Comparison of ENCODE assay signal across 22 cellular contexts in the genomic region with DNA sequence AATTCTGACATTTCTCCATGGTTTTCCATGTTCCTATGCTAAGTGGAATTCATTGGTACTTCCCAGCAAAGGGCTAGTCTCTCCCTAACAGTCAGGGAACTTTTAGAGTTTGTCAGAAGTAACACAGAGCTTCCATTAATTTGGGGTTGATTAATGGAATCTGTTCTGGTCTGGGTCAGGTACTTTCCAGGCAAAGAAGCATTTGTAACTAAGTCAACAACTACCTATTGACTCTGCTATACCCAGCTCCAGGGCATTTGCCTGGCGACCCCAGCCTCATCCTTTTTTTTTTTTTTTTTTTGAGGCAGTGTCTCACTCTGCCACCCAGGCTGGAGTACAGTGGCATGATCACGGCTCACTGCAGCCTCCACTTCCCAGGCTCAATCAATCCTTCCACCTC. TPM values are rescaled to one million over a fixed set of nuclear protein-coding genes. Genes with fewer than 3 reads are reported as not detected.
DNase-seq lines count a peak whose midpoint lies in the region; ATAC-seq and TF ChIP-seq lines count a peak whose summit lies in the region.
"Had no signal": no experiment of that assay in that cellular context is flagged by ENCODE, and none has a peak within 500 bp of the region (broad histone marks: within the 10 kb centered on the region; RNA-seq: fewer than 3 reads in every experiment).

No MANE protein-coding gene starts in this region.

- POLR2A ChIA-PET in RWPE1 (lab: Yijun Ruan, JAX; ENCODE audit: low non-redundant PET), result no interaction called here

- H4K8ac ChIP-seq in trophoblast cell (ENCODE audit: low read depth, low read length), result no peak overlapping the region

- H3K4me3 Mint-ChIP-seq in activated T-helper 17 cell treated with anti-CD3 and anti-CD28 coated beads, Interleukin-2, amount 50 U/mL, for 72 hours, result no peak overlapping the region
- H3K4me3 Mint-ChIP-seq: activated naive CD4-positive, alpha-beta T cell treated with anti-CD3 and anti-CD28 coated beads, Interleukin-2, amount 50 U/mL, for 24 hours; brain; dendritic cell treated with granulocyte-macrophage colony-stimulating factor and Interleukin-4, amounts not matched to agents 40 ng/mL and 50 ng/mL, for 4 days; immature natural killer cell; naive thymus-derived CD8-positive, alpha-beta T cell had no signal

- no peaks in the 10 kb centered on the region for H4K20me1 ChIP-seq in hepatocyte (ENCODE audit: insufficient read depth, poor library complexity, severe bottlenecking)

- H3K9me3 Mint-ChIP-seq in activated T-helper 17 cell treated with anti-CD3 and anti-CD28 coated beads, Interleukin-2, amount 50 U/mL, for 72 hours, result no peaks in the 10 kb centered on the region
- H3K9me3 Mint-ChIP-seq: activated naive CD4-positive, alpha-beta T cell treated with anti-CD3 and anti-CD28 coated beads, Interleukin-2, amount 50 U/mL, for 24 hours; brain; dendritic cell treated with granulocyte-macrophage colony-stimulating factor and Interleukin-4, amounts not matched to agents 40 ng/mL and 50 ng/mL, for 4 days; naive thymus-derived CD8-positive, alpha-beta T cell had no signal

- H2AFZ ChIP-seq in hepatocyte (peak overlapping the region; percentile 25), trophoblast cell (ENCODE audit: insufficient read depth, low read length, poor library complexity) (peak overlapping the region; percentile 2)

- CTCF ChIA-PET in RWPE1 (lab: Yijun Ruan, JAX), result no interaction called here

- H3K79me1 ChIP-seq in trophoblast cell (ENCODE audit: low read length), result peaks cover 4% of the 10 kb centered on the region

- no peaks in the 10 kb centered on the region for H3K79me2 ChIP-seq in hepatocyte
- H3K79me2 ChIP-seq in trophoblast cell (ENCODE audit: control insufficient read depth, insufficient read depth, low read length, poor library complexity), result no peaks in the 10 kb centered on the region

- ATAC-seq in activated T-helper 17 cell treated with anti-CD3 and anti-CD28 coated beads, Interleukin-2, amount 50 U/mL, for 72 hours (replicated peaks), result no peak
- ATAC-seq: naive thymus-derived CD8-positive, alpha-beta T cell had no signal

- no peak overlapping the region for H3K23ac ChIP-seq in trophoblast cell (ENCODE audit: low read length)

- no peak overlapping the region for H2BK5ac ChIP-seq in trophoblast cell (ENCODE audit: low read depth, low read length, poor library complexity)

- no peak overlapping the region for H3K4me2 ChIP-seq in hepatocyte
- H3K4me2 ChIP-seq in trophoblast cell (ENCODE audit: low read length), result no peak overlapping the region

- H4K12ac ChIP-seq in trophoblast cell (ENCODE audit: low read depth, low read length), result no peak overlapping the region

- no peak overlapping the region for H3K14ac ChIP-seq in trophoblast cell (ENCODE audit: low read length)

- H3K27ac ChIP-seq in WERI-Rb-1 (peak overlapping the region; percentile 84), hepatocyte (peak overlapping the region; percentile 72), trophoblast cell (ENCODE audit: low read depth, low read length) (no peak overlapping the region), RWPE1 (no peak overlapping the region)
- H3K27ac ChIP-seq: esophagus muscularis mucosa, lower lobe of right lung had no signal

- H3K27me3 ChIP-seq in WERI-Rb-1 (ENCODE audit: insufficient read depth, low read depth, severe bottlenecking) (no peaks in the 10 kb centered on the region), hepatocyte (no peaks in the 10 kb centered on the region), trophoblast cell (ENCODE audit: insufficient read depth, low read length) (no peaks in the 10 kb centered on the region)
- H3K27me3 ChIP-seq: esophagus muscularis mucosa had no signal

- TF ChIP-seq CTCF in WERI-Rb-1 (IDR thresholded peaks at IDR 0.05; ENCODE audit: low read depth, low read length) (no peak), hepatocyte (IDR thresholded peaks at IDR 0.05; ENCODE audit: poor library complexity) (no peak), RWPE1 (conservative IDR thresholded peaks at IDR 0.05; ENCODE audit: low read depth) (no peak)

- H3K9me3 ChIP-seq in WERI-Rb-1 (ENCODE audit: severe bottlenecking), result no peaks in the 10 kb centered on the region
- no peaks in the 10 kb centered on the region for H3K9me3 ChIP-seq in hepatocyte (ENCODE audit: low read depth)
- no peaks in the 10 kb centered on the region for H3K9me3 ChIP-seq in trophoblast cell (ENCODE audit: insufficient read depth, low read depth, low read length)
- H3K9me3 ChIP-seq: esophagus muscularis mucosa, lower lobe of right lung had no signal

- DNase-seq in Caki2 (ENCODE audit: low read depth) (peak; percentile 3), WERI-Rb-1 (no peak), hepatocyte (ENCODE audit: low spot score) (no peak), trophoblast cell (no peak), OCI-M1 (lab: John Stamatoyannopoulos, UW) (no peak), RWPE1 (ENCODE audit: low spot score) (no peak), NCI-H1436 (lab: John Stamatoyannopoulos, UW) (no peak)
- DNase-seq: activated CD4-positive, alpha-beta T cell treated with anti-CD3 and anti-CD28 coated beads, Interleukin-2, amount 50 U/mL, for 4 hours; activated T-cell treated with anti-CD3 and anti-CD28 coated beads for 4 hours; AML-193; immature natural killer cell; KG1; lower lobe of right lung; naive thymus-derived CD8-positive, alpha-beta T cell; NCI-H2081 treated with DMSO at 0.1 percent for 48 hours; NCI-H526 treated with DMSO at 0.1 percent for 48 hours; stimulated activated CD4-positive, alpha-beta T cell treated with anti-CD3 and anti-CD28 coated beads, Interleukin-2, amount 100 ng/mL, for 24 hours had no signal

- peaks cover 6% of the 10 kb centered on the region for H3K4me1 Mint-ChIP-seq in activated T-helper 17 cell treated with anti-CD3 and anti-CD28 coated beads, Interleukin-2, amount 50 U/mL, for 72 hours
- H3K4me1 Mint-ChIP-seq: activated naive CD4-positive, alpha-beta T cell treated with anti-CD3 and anti-CD28 coated beads, Interleukin-2, amount 50 U/mL, for 24 hours; immature natural killer cell; naive thymus-derived CD8-positive, alpha-beta T cell had no signal

- H3K4ac ChIP-seq in trophoblast cell (ENCODE audit: low read depth, low read length), result no peak overlapping the region

- no peak overlapping the region for H2BK12ac ChIP-seq in trophoblast cell (ENCODE audit: low read length)

- no peak overlapping the region for H2BK120ac ChIP-seq in trophoblast cell (ENCODE audit: insufficient read depth, low read length, poor library complexity)

- H3K36me3 ChIP-seq in WERI-Rb-1 (no peaks in the 10 kb centered on the region), hepatocyte (replicated peaks; ENCODE audit: insufficient read depth, low read depth) (no peaks in the 10 kb centered on the region), trophoblast cell (ENCODE audit: control insufficient read depth in 1 of 2, insufficient read depth in 2 of 2, low read length in 2 of 2) (no peaks in the 10 kb centered on the region)
- H3K36me3 ChIP-seq: esophagus muscularis mucosa, lower lobe of right lung had no signal

- H3K4me3 ChIP-seq in WERI-Rb-1 (ENCODE audit: low read depth, low read length), result no peak overlapping the region
- no peak overlapping the region for H3K4me3 ChIP-seq in hepatocyte
- no peak overlapping the region for H3K4me3 ChIP-seq in trophoblast cell (ENCODE audit: low read depth, low read length)
- H3K4me3 ChIP-seq: esophagus muscularis mucosa, lower lobe of right lung had no signal

- no peak overlapping the region for H4K91ac ChIP-seq in trophoblast cell (ENCODE audit: low read depth, low read length)

- H3K18ac ChIP-seq in trophoblast cell (ENCODE audit: low read length), result no peak overlapping the region

- in situ Hi-C loops in Caki2 (cut with HindIII; ENCODE audit: low pct_unique_long_range_greater_than_20kb, low sequenced_read_pairs), result no loop called here

- no peaks in the 10 kb centered on the region for H3K27me3 Mint-ChIP-seq in activated T-helper 17 cell treated with anti-CD3 and anti-CD28 coated beads, Interleukin-2, amount 50 U/mL, for 72 hours
- H3K27me3 Mint-ChIP-seq: activated naive CD4-positive, alpha-beta T cell treated with anti-CD3 and anti-CD28 coated beads, Interleukin-2, amount 50 U/mL, for 24 hours; naive thymus-derived CD8-positive, alpha-beta T cell had no signal

- H3K4me1 ChIP-seq in hepatocyte (ENCODE audit: insufficient read depth) (peaks cover 7% of the 10 kb centered on the region), trophoblast cell (ENCODE audit: control insufficient read depth in 1 of 2, insufficient read depth in 2 of 2, low read length in 2 of 2) (peaks cover 12 to 16% of the 10 kb centered on the region in 2 experiments)
- H3K4me1 ChIP-seq: lower lobe of right lung had no signal

- no peak overlapping the region for H3K9ac ChIP-seq in trophoblast cell (ENCODE audit: low read length)

- H3K36me3 Mint-ChIP-seq in activated T-helper 17 cell treated with anti-CD3 and anti-CD28 coated beads, Interleukin-2, amount 50 U/mL, for 72 hours (ENCODE audit: low read depth), result no peaks in the 10 kb centered on the region
- H3K36me3 Mint-ChIP-seq: activated naive CD4-positive, alpha-beta T cell treated with anti-CD3 and anti-CD28 coated beads, Interleukin-2, amount 50 U/mL, for 24 hours; brain; naive thymus-derived CD8-positive, alpha-beta T cell had no signal

- H3K27ac Mint-ChIP-seq in activated T-helper 17 cell treated with anti-CD3 and anti-CD28 coated beads, Interleukin-2, amount 50 U/mL, for 72 hours, result no peak overlapping the region
- H3K27ac Mint-ChIP-seq: activated naive CD4-positive, alpha-beta T cell treated with anti-CD3 and anti-CD28 coated beads, Interleukin-2, amount 50 U/mL, for 24 hours; immature natural killer cell; naive thymus-derived CD8-positive, alpha-beta T cell had no signal

- no peaks in the 10 kb centered on the region for H3K9me2 ChIP-seq in hepatocyte (replicated peaks; ENCODE audit: insufficient read depth)

- H2AK5ac ChIP-seq in trophoblast cell (ENCODE audit: low read length), result no peak overlapping the region

- WGBS in hepatocyte (ENCODE audit: low lambda C conversion rate, missing lambda C conversion rate), result 91% methylated on average over 2 of the region's 2 CpGs
- WGBS in trophoblast cell (ENCODE audit: extremely low coverage, insufficient coverage, insufficient read length), result no CpG with 5 or more reads among the region's 2 CpGs

RNA-seq across cellular contexts. Expression of gene ELAPOR1, which starts 37.7 kb away (rescaled TPM):
- total RNA-seq in Caki2 (2014; rRNA removed; shearing (Covaris generic); ENCODE audit: low replicate concordance), result 0.88 and 1.7 TPM in 2 replicates
- total RNA-seq in hepatocyte, result 2.5 and 3.0 TPM in 2 replicates
- polyA plus RNA-seq in hepatocyte, result 1.6 and 1.8 TPM in 2 replicates
- polyA plus RNA-seq in trophoblast cell (2013), result 0.34 and 0.44 TPM in 2 replicates
- 10 to 100 TPM in 1 of 2 donors, 1 to 10 TPM in 1; 3.9 to 33.3 TPM for total RNA-seq in activated T-helper 17 cell treated with anti-CD3 and anti-CD28 coated beads, Interleukin-2, amount 50 U/mL, for 72 hours

Comparison
In these comparisons a context has a peak if more than half of its experiments do, and no peak if none do; other contexts are left out.
1. H3K27ac ChIP-seq: peak in WERI-Rb-1 (single experiment) and hepatocyte (single experiment); none in trophoblast cell (single experiment) and RWPE1 (single experiment).